30 cellular contexts compared by ENCODE assay signal in genomic region chr3:183437696-183438564, GRCh38. TPM values are rescaled to one million over a fixed set of nuclear protein-coding genes. Genes with fewer than 3 reads are reported as not detected.
DNase-seq lines count a peak whose midpoint lies in the region; ATAC-seq and TF ChIP-seq lines count a peak whose summit lies in the region.
"Had no signal": no experiment of that assay in that cellular context is flagged by ENCODE, and none has a peak within 500 bp of the region (broad histone marks: within the 10 kb centered on the region; RNA-seq: fewer than 3 reads in every experiment).

No MANE protein-coding gene starts in this region.

- no peak overlapping the region for H3K4me3 ChIP-seq in osteoblast (ENCODE audit: insufficient read depth, low read length)
- H3K4me3 ChIP-seq: esophagus squamous epithelium, HAP-1, psoas muscle, SJCRH30, transverse colon had no signal

- peaks cover 5% of the 10 kb centered on the region for H3K27me3 Mint-ChIP-seq in activated CD8-positive, alpha-beta memory T cell treated with anti-CD3 and anti-CD28 coated beads, Interleukin-2, amount 10 ng/mL, durations not matched to agents 7 days and 5 days
- peaks cover 4% of the 10 kb centered on the region for H3K27me3 Mint-ChIP-seq in activated T-helper 2 cell treated with anti-CD3 and anti-CD28 coated beads, Interferon-gamma antibody, Interleukin-2, Interleukin-4, amounts not matched to agents 10 μg/mL and 5 μg/mL and 100 μg/mL, durations not matched to agents 14 hours and 24 hours and 36 hours (ENCODE audit: low read depth)
- H3K27me3 Mint-ChIP-seq: activated naive CD4-positive, alpha-beta T cell treated with anti-CD3 and anti-CD28 coated beads, Interleukin-2, amount 50 U/mL, for 24 hours; CD4-positive, alpha-beta memory T cell had no signal

- H3K9me3 Mint-ChIP-seq in activated CD8-positive, alpha-beta memory T cell treated with anti-CD3 and anti-CD28 coated beads, Interleukin-2, amount 10 ng/mL, durations not matched to agents 7 days and 5 days (ENCODE audit: low read depth), result peaks cover 7% of the 10 kb centered on the region
- peaks cover 24% of the 10 kb centered on the region for H3K9me3 Mint-ChIP-seq in activated T-helper 2 cell treated with anti-CD3 and anti-CD28 coated beads, Interferon-gamma antibody, Interleukin-2, Interleukin-4, amounts not matched to agents 10 μg/mL and 5 μg/mL and 100 μg/mL, durations not matched to agents 14 hours and 24 hours and 36 hours
- H3K9me3 Mint-ChIP-seq in stimulated activated effector memory CD8-positive, alpha-beta T cell treated with anti-CD3 and anti-CD28 coated beads, Interleukin-12 subunit alpha, Interleukin-12 subunit beta, amount 100 ng/mL, for 72 hours, result peaks cover 3% of the 10 kb centered on the region

- peaks cover 7% of the 10 kb centered on the region for H3K36me3 Mint-ChIP-seq in activated CD8-positive, alpha-beta memory T cell treated with anti-CD3 and anti-CD28 coated beads, Interleukin-2, amount 10 ng/mL, durations not matched to agents 7 days and 5 days
- H3K36me3 Mint-ChIP-seq in activated T-helper 2 cell treated with anti-CD3 and anti-CD28 coated beads, Interferon-gamma antibody, Interleukin-2, Interleukin-4, amounts not matched to agents 10 μg/mL and 5 μg/mL and 100 μg/mL, durations not matched to agents 14 hours and 24 hours and 36 hours (ENCODE audit: low read depth), result peaks cover 3% of the 10 kb centered on the region
- no peaks in the 10 kb centered on the region for H3K36me3 Mint-ChIP-seq in stimulated activated effector memory CD8-positive, alpha-beta T cell treated with anti-CD3 and anti-CD28 coated beads, Interleukin-12 subunit alpha, Interleukin-12 subunit beta, amount 100 ng/mL, for 72 hours
- H3K36me3 Mint-ChIP-seq: activated naive CD4-positive, alpha-beta T cell treated with anti-CD3 and anti-CD28 coated beads, Interleukin-2, amount 50 U/mL, for 24 hours; brain; CD4-positive, alpha-beta memory T cell had no signal

- H3K27me3 ChIP-seq in osteoblast (ENCODE audit: insufficient read depth, low read length), result peaks cover 20% of the 10 kb centered on the region
- H3K27me3 ChIP-seq: SJCRH30 had no signal

- no peak overlapping the region for H3K4me2 ChIP-seq in osteoblast (ENCODE audit: insufficient read depth, low read length)

- no peak overlapping the region for H3K27ac ChIP-seq in osteoblast (ENCODE audit: low read depth, low read length)
- H3K27ac ChIP-seq: esophagus squamous epithelium, foreskin keratinocyte, psoas muscle, SJCRH30, transverse colon had no signal

- no peaks in the 10 kb centered on the region for H3K79me2 ChIP-seq in osteoblast (ENCODE audit: insufficient read depth, low read length)

- DNase-seq in activated CD8-positive, alpha-beta memory T cell treated with anti-CD3 and anti-CD28 coated beads, Interleukin-2, amount 10 ng/mL, durations not matched to agents 7 days and 5 days, result peak; percentile 52
- DNase-seq in activated CD8-positive, alpha-beta memory T cell treated with anti-CD3 and anti-CD28 coated beads, Interleukin-2, amount 50 U/mL, for 4 hours, result no peak
- DNase-seq in NCI-H510A treated with DMSO at 0.1 percent for 48 hours (lab: John Stamatoyannopoulos, UW) (peak; percentile 59), NCI-H2171 treated with DMSO at 0.1 percent for 48 hours (lab: John Stamatoyannopoulos, UW) (no peak), osteoblast (ENCODE audit: insufficient read length, low spot score, missing footprints) (no peak)
- DNase-seq in activated T-helper 2 cell treated with anti-CD3 and anti-CD28 coated beads, Interferon-gamma antibody, Interleukin-2, Interleukin-4, amounts not matched to agents 10 μg/mL and 5 μg/mL and 100 μg/mL, durations not matched to agents 14 hours and 24 hours and 36 hours (ENCODE audit: low spot score), result no peak
- DNase-seq in stimulated activated effector memory CD8-positive, alpha-beta T cell treated with anti-CD3 and anti-CD28 coated beads, Interleukin-12 subunit alpha, Interleukin-12 subunit beta, amount 100 ng/mL, for 72 hours (ENCODE audit: low spot score in 2 of 2), result peak in 1 of 2 donors; percentile 59
- DNase-seq in stimulated activated CD4-positive, alpha-beta T cell treated with anti-CD3 and anti-CD28 coated beads, Interleukin-12 subunit alpha, Interleukin-12 subunit beta, amount 100 ng/mL, for 4 hours, result no peak
- DNase-seq: activated CD4-positive, alpha-beta T cell treated with anti-CD3 and anti-CD28 coated beads, Interleukin-2, amount 10 ng/mL, durations not matched to agents 7 days and 5 days; amniotic stem cell; CD4-positive, alpha-beta memory T cell; esophagus squamous epithelium; foreskin keratinocyte; head of caudate nucleus; naive B cell; psoas muscle; stimulated activated CD4-positive, alpha-beta T cell treated with anti-CD3 and anti-CD28 coated beads, Interleukin-2, amount 100 ng/mL, for 48 hours; T1000 had no signal

- CTCF ChIA-PET in activated CD8-positive, alpha-beta memory T cell treated with anti-CD3 and anti-CD28 coated beads, Interleukin-2, amount 10 ng/mL, durations not matched to agents 7 days and 5 days (lab: Charles Lee), result interaction anchor here (1.2 to 1.7 kb wide), 3 partner anchors 9 to 447 kb away, joined by 3 to 7 read pairs (median 4); partner anchors contain the start of genes MCF2L2 and PARL

- H2AFZ ChIP-seq in osteoblast (ENCODE audit: low read length), result no peak overlapping the region

- H3K4me1 ChIP-seq in osteoblast (ENCODE audit: insufficient read depth, low read length), result no peaks in the 10 kb centered on the region
- H3K4me1 ChIP-seq: esophagus squamous epithelium, foreskin keratinocyte, HAP-1, psoas muscle, transverse colon had no signal

- H3K9me3 ChIP-seq in osteoblast (ENCODE audit: low read depth, low read length), result peaks cover under 1% of the 10 kb centered on the region
- H3K9me3 ChIP-seq: HAP-1, psoas muscle had no signal

- TF ChIP-seq CTCF in osteoblast (IDR thresholded peaks at IDR 0.05; ENCODE audit: extremely low read depth, low read depth, low read length), result no peak

- H3K36me3 ChIP-seq in osteoblast (ENCODE audit: insufficient read depth, low read length), result no peaks in the 10 kb centered on the region
- H3K36me3 ChIP-seq: esophagus squamous epithelium, HAP-1, SJCRH30, transverse colon had no signal

- H3K27ac Mint-ChIP-seq in activated CD8-positive, alpha-beta memory T cell treated with anti-CD3 and anti-CD28 coated beads, Interleukin-2, amount 10 ng/mL, durations not matched to agents 7 days and 5 days, result peak overlapping the region; percentile 58
- peak overlapping the region; percentile 28 for H3K27ac Mint-ChIP-seq in activated T-helper 2 cell treated with anti-CD3 and anti-CD28 coated beads, Interferon-gamma antibody, Interleukin-2, Interleukin-4, amounts not matched to agents 10 μg/mL and 5 μg/mL and 100 μg/mL, durations not matched to agents 14 hours and 24 hours and 36 hours
- H3K27ac Mint-ChIP-seq in stimulated activated effector memory CD8-positive, alpha-beta T cell treated with anti-CD3 and anti-CD28 coated beads, Interleukin-12 subunit alpha, Interleukin-12 subunit beta, amount 100 ng/mL, for 72 hours, result peak overlapping the region; percentile 83
- H3K27ac Mint-ChIP-seq: activated CD4-positive, alpha-beta T cell treated with anti-CD3 and anti-CD28 coated beads, Interleukin-2, amount 10 ng/mL, durations not matched to agents 7 days and 5 days; activated naive CD4-positive, alpha-beta T cell treated with anti-CD3 and anti-CD28 coated beads, Interleukin-2, amount 50 U/mL, for 24 hours; brain; dendritic cell treated with granulocyte-macrophage colony-stimulating factor and Interleukin-4, amounts not matched to agents 40 ng/mL and 50 ng/mL, for 4 days; IgD-negative memory B cell; mesothelial cell of epicardium; WTC11 had no signal

- intact Hi-C loops in activated T-helper 2 cell treated with anti-CD3 and anti-CD28 coated beads, Interferon-gamma antibody, Interleukin-2, Interleukin-4, amounts not matched to agents 10 μg/mL and 5 μg/mL and 100 μg/mL, durations not matched to agents 14 hours and 24 hours and 36 hours (cut with micrococcal nuclease), result loop anchor here (2.0 to 10.0 kb wide), 5 partner anchors 79 to 643 kb away; partner anchors contain the start of genes ATP11B and KLHL6

- ATAC-seq in activated CD8-positive, alpha-beta memory T cell treated with anti-CD3 and anti-CD28 coated beads, Interleukin-2, amount 10 ng/mL, durations not matched to agents 7 days and 5 days, result peak; percentile 41
- peak; percentile 71 for ATAC-seq in stimulated activated effector memory CD8-positive, alpha-beta T cell treated with anti-CD3 and anti-CD28 coated beads, Interleukin-12 subunit alpha, Interleukin-12 subunit beta, amount 100 ng/mL, for 72 hours
- ATAC-seq: foreskin keratinocyte, psoas muscle, sciatic nerve, WTC11 had no signal

- no peaks in the 10 kb centered on the region for H4K20me1 ChIP-seq in osteoblast (ENCODE audit: insufficient read depth, low read length)

- H3K4me3 Mint-ChIP-seq in activated CD8-positive, alpha-beta memory T cell treated with anti-CD3 and anti-CD28 coated beads, Interleukin-2, amount 10 ng/mL, durations not matched to agents 7 days and 5 days, result no peak overlapping the region
- H3K4me3 Mint-ChIP-seq in activated T-helper 2 cell treated with anti-CD3 and anti-CD28 coated beads, Interferon-gamma antibody, Interleukin-2, Interleukin-4, amounts not matched to agents 10 μg/mL and 5 μg/mL and 100 μg/mL, durations not matched to agents 14 hours and 24 hours and 36 hours (ENCODE audit: low read depth), result no peak overlapping the region
- no peak overlapping the region for H3K4me3 Mint-ChIP-seq in stimulated activated effector memory CD8-positive, alpha-beta T cell treated with anti-CD3 and anti-CD28 coated beads, Interleukin-12 subunit alpha, Interleukin-12 subunit beta, amount 100 ng/mL, for 72 hours
- H3K4me3 Mint-ChIP-seq: activated CD4-positive, alpha-beta T cell treated with anti-CD3 and anti-CD28 coated beads, Interleukin-2, amount 10 ng/mL, durations not matched to agents 7 days and 5 days; activated naive CD4-positive, alpha-beta T cell treated with anti-CD3 and anti-CD28 coated beads, Interleukin-2, amount 50 U/mL, for 24 hours; brain; CD4-positive, alpha-beta memory T cell; dendritic cell treated with granulocyte-macrophage colony-stimulating factor and Interleukin-4, amounts not matched to agents 40 ng/mL and 50 ng/mL, for 4 days; IgD-negative memory B cell; mesothelial cell of epicardium; naive B cell; WTC11 had no signal

- peaks cover 53% of the 10 kb centered on the region for H3K4me1 Mint-ChIP-seq in activated CD8-positive, alpha-beta memory T cell treated with anti-CD3 and anti-CD28 coated beads, Interleukin-2, amount 10 ng/mL, durations not matched to agents 7 days and 5 days
- H3K4me1 Mint-ChIP-seq in activated T-helper 2 cell treated with anti-CD3 and anti-CD28 coated beads, Interferon-gamma antibody, Interleukin-2, Interleukin-4, amounts not matched to agents 10 μg/mL and 5 μg/mL and 100 μg/mL, durations not matched to agents 14 hours and 24 hours and 36 hours (ENCODE audit: low read depth), result peaks cover 59% of the 10 kb centered on the region
- H3K4me1 Mint-ChIP-seq in stimulated activated effector memory CD8-positive, alpha-beta T cell treated with anti-CD3 and anti-CD28 coated beads, Interleukin-12 subunit alpha, Interleukin-12 subunit beta, amount 100 ng/mL, for 72 hours, result peaks cover 62% of the 10 kb centered on the region
- H3K4me1 Mint-ChIP-seq: activated naive CD4-positive, alpha-beta T cell treated with anti-CD3 and anti-CD28 coated beads, Interleukin-2, amount 50 U/mL, for 24 hours; brain had no signal

RNA-seq across cellular contexts. Expression of gene MCF2L2, which starts 9.5 kb away (rescaled TPM):
- 10 to 100 TPM in 1 of 2 experiments, 1 to 10 TPM in 1; 6.0 to 11.4 TPM for total RNA-seq in activated CD8-positive, alpha-beta memory T cell treated with anti-CD3 and anti-CD28 coated beads, Interleukin-2, amount 10 ng/mL, durations not matched to agents 7 days and 5 days
- total RNA-seq in activated T-helper 2 cell treated with anti-CD3 and anti-CD28 coated beads, Interferon-gamma antibody, Interleukin-2, Interleukin-4, amounts not matched to agents 10 μg/mL and 5 μg/mL and 100 μg/mL, durations not matched to agents 14 hours and 24 hours and 36 hours, result 7.5 and 8.3 TPM in 2 replicates
- total RNA-seq in osteoblast, result under 0.01 TPM in 2 replicates
- total RNA-seq: A673, HT-29 had no signal

Comparison
In these comparisons a context has a peak if more than half of its experiments do, and no peak if none do; other contexts are left out.
1. DNase-seq: peak in activated CD8-positive, alpha-beta memory T cell treated with anti-CD3 and anti-CD28 coated beads, Interleukin-2, amount 10 ng/mL, durations not matched to agents 7 days and 5 days (single experiment) and NCI-H510A treated with DMSO at 0.1 percent for 48 hours (single experiment); none in activated CD8-positive, alpha-beta memory T cell treated with anti-CD3 and anti-CD28 coated beads, Interleukin-2, amount 50 U/mL, for 4 hours (single experiment), activated T-helper 2 cell treated with anti-CD3 and anti-CD28 coated beads, Interferon-gamma antibody, Interleukin-2, Interleukin-4, amounts not matched to agents 10 μg/mL and 5 μg/mL and 100 μg/mL, durations not matched to agents 14 hours and 24 hours and 36 hours (single experiment), NCI-H2171 treated with DMSO at 0.1 percent for 48 hours (single experiment), osteoblast (single experiment) and stimulated activated CD4-positive, alpha-beta T cell treated with anti-CD3 and anti-CD28 coated beads, Interleukin-12 subunit alpha, Interleukin-12 subunit beta, amount 100 ng/mL, for 4 hours (single experiment).
2. H3K27ac Mint-ChIP-seq: peak in every context shown above with its lines; median percentile 83 in stimulated activated effector memory CD8-positive, alpha-beta T cell treated with anti-CD3 and anti-CD28 coated beads, Interleukin-12 subunit alpha, Interleukin-12 subunit beta, amount 100 ng/mL, for 72 hours; 58 in activated CD8-positive, alpha-beta memory T cell treated with anti-CD3 and anti-CD28 coated beads, Interleukin-2, amount 10 ng/mL, durations not matched to agents 7 days and 5 days; 28 in activated T-helper 2 cell treated with anti-CD3 and anti-CD28 coated beads, Interferon-gamma antibody, Interleukin-2, Interleukin-4, amounts not matched to agents 10 μg/mL and 5 μg/mL and 100 μg/mL, durations not matched to agents 14 hours and 24 hours and 36 hours.